In the genomic region with DNA sequence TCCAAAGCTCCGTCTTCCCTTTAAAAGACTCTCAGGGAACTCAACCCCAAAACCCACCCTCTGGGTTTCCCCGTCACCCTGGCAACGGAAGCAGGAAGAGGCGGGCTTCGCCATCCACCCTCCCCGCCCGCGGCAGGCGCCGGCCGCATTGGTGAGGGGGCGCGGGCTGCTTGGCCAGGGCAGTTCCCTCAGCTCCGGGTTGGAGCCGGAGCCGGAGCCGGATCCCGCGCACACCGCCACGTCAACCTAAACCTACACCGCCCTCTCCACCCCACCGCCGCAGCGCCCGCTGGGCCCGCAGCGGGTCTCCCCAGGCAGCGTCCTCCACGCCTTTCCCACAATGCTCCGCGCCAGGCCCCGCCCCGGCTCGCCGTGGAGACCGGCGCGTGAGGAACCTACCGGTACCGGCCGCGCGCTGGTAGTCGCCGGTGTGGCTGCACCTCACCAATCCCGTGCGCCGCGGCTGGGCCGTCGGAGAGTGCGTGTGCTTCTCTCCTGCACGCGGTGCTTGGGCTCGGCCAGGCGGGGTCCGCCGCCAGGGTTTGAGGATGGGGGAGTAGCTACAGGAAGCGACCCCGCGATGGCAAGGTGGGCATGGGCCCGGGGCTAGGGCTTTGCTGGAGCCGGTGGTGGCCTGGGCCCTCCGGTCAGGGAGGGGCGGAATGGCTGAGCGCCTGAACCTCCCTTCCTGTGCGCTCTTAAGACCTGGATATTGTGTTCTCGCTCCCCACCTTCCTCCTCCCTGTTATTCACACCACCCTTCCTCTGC, we compare ENCODE assay signal across 8 cellular contexts. TPM values are rescaled to one million over a fixed set of nuclear protein-coding genes. Genes with fewer than 3 reads are reported as not detected.
DNase-seq lines count a peak whose midpoint lies in the region; TF ChIP-seq lines count a peak whose summit lies in the region.

A gene with protein sequence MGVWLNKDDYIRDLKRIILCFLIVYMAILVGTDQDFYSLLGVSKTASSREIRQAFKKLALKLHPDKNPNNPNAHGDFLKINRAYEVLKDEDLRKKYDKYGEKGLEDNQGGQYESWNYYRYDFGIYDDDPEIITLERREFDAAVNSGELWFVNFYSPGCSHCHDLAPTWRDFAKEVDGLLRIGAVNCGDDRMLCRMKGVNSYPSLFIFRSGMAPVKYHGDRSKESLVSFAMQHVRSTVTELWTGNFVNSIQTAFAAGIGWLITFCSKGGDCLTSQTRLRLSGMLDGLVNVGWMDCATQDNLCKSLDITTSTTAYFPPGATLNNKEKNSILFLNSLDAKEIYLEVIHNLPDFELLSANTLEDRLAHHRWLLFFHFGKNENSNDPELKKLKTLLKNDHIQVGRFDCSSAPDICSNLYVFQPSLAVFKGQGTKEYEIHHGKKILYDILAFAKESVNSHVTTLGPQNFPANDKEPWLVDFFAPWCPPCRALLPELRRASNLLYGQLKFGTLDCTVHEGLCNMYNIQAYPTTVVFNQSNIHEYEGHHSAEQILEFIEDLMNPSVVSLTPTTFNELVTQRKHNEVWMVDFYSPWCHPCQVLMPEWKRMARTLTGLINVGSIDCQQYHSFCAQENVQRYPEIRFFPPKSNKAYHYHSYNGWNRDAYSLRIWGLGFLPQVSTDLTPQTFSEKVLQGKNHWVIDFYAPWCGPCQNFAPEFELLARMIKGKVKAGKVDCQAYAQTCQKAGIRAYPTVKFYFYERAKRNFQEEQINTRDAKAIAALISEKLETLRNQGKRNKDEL (plus strand): TSS at position 362 of the 769 bp plus-strand sequence. CDS start 1,830 bp downstream, outside the sequence.

- H3K79me2 ChIP-seq in GM23248 (ENCODE audit: insufficient read depth) = peaks cover 25% of the 10 kb centered on the region; the same call in 1 of the 2 replicates
- peaks cover 38% of the 10 kb centered on the region for H3K79me2 ChIP-seq in Karpas-422 (ENCODE audit: low read length)

- H3K9ac ChIP-seq in GM23248 (peak within 1 kb of the TSS; percentile 85), Karpas-422 (ENCODE audit: low read length) (peak within 1 kb of the TSS; percentile 98), stomach smooth muscle (ENCODE audit: low read length in 2 of 2) (peak within 1 kb of the TSS; percentile 83 to 87)

- H3K4me1 Mint-ChIP-seq in neural crest cell = no peaks in the 10 kb centered on the region

- DNase-seq in EL (peak; percentile 90), GM23248 (peak; percentile 93), Karpas-422 (peak; percentile 92), RWPE1 (ENCODE audit: low spot score) (peak; percentile 79), fibroblast of villous mesenchyme (ENCODE audit: low read depth) (peak; percentile 92), neural crest cell (ENCODE audit: low read depth, low spot score) (peak; percentile 80)
- peak; percentile 77 for DNase-seq in activated effector memory CD4-positive, alpha-beta T cell treated with Interleukin-2 at 50 U/mL for 16 hours

- WGBS in GM23248 (ENCODE audit: low coverage in 1 of 2, low lambda C conversion rate in 2 of 2, missing lambda C conversion rate in 2 of 2), 2 experiments = 0% methylated on average over 57 to 60 of the region's 69 CpGs

- no peaks in the 10 kb centered on the region for H3K36me3 Mint-ChIP-seq in neural crest cell (ENCODE audit: low read depth)

- H3K27ac ChIP-seq in GM23248 (peak within 1 kb of the TSS; percentile 76), Karpas-422 (ENCODE audit: low read length) (peak within 1 kb of the TSS; percentile 97), RWPE1 (peak within 1 kb of the TSS; percentile 90), stomach smooth muscle (ENCODE audit: low read length) (peak within 1 kb of the TSS; percentile 56)

- H3K4me1 ChIP-seq in GM23248 (ENCODE audit: insufficient read depth) (peaks cover 21% of the 10 kb centered on the region), Karpas-422 (ENCODE audit: low read length) (peaks cover 56% of the 10 kb centered on the region), stomach smooth muscle (ENCODE audit: control insufficient read depth, insufficient read depth, low read length) (peaks cover 4% of the 10 kb centered on the region)

- H3F3A ChIP-seq in GM23248 (ENCODE audit: insufficient read depth) = peaks cover 21% of the 10 kb centered on the region; the same call in 1 of the 2 replicates

- H3K36me3 ChIP-seq in GM23248 (ENCODE audit: low read depth) (peaks cover 10% of the 10 kb centered on the region; the same call in 1 of the 2 replicates), Karpas-422 (ENCODE audit: insufficient read depth, low read length) (peaks cover 18% of the 10 kb centered on the region; the same call in 1 of the 2 replicates), stomach smooth muscle (ENCODE audit: control insufficient read depth in 2 of 2, insufficient read depth in 2 of 2, low read length in 2 of 2) (peaks cover 0 to 4% of the 10 kb centered on the region in 2 donors)

- no peak within 1 kb of the TSS for H3K27ac Mint-ChIP-seq in neural crest cell (ENCODE audit: unreplicated experiment)

- no peak within 1 kb of the TSS for H3K4me3 Mint-ChIP-seq in neural crest cell

- H3K4me2 ChIP-seq in GM23248 (ENCODE audit: unreplicated experiment) = peak within 1 kb of the TSS; percentile 99
- H3K4me2 ChIP-seq in Karpas-422 (ENCODE audit: low read depth, low read length, poor library complexity, severe bottlenecking) = peak within 1 kb of the TSS; percentile 85

- peak within 1 kb of the TSS; percentile 88 for H3K4me3 ChIP-seq in GM23248
- H3K4me3 ChIP-seq in Karpas-422 (ENCODE audit: low read length) = peak within 1 kb of the TSS; percentile 95
- H3K4me3 ChIP-seq in fibroblast of villous mesenchyme (ENCODE audit: low read depth, low read length) = peak within 1 kb of the TSS; percentile 98
- peak within 1 kb of the TSS; percentile 86 to 90 for H3K4me3 ChIP-seq in stomach smooth muscle (ENCODE audit: low read length in 2 of 2)

- H3K9me3 Mint-ChIP-seq in neural crest cell = no peaks in the 10 kb centered on the region

- H3K9me2 ChIP-seq in GM23248 (ENCODE audit: insufficient read depth) = no peaks in the 10 kb centered on the region
- H3K9me2 ChIP-seq in Karpas-422 (replicated peaks; ENCODE audit: insufficient read depth, low read length) = no peaks in the 10 kb centered on the region

- in situ Hi-C loops in GM23248 (cut with MboI) = no loop called here

- no peaks in the 10 kb centered on the region for H3K27me3 Mint-ChIP-seq in neural crest cell (ENCODE audit: low read depth)

- no peak for TF ChIP-seq CTCF in RWPE1 (conservative IDR thresholded peaks at IDR 0.05; ENCODE audit: low read depth)
- no peak for TF ChIP-seq CTCF in fibroblast of villous mesenchyme (IDR thresholded peaks at IDR 0.05; ENCODE audit: insufficient read depth, low read depth, low read length)
- TF ChIP-seq CTCF in neural crest cell (conservative IDR thresholded peaks at IDR 0.05) = peak; percentile 0

- H3K27me3 ChIP-seq in GM23248 (replicated peaks; ENCODE audit: insufficient read depth) (no peaks in the 10 kb centered on the region), Karpas-422 (ENCODE audit: low read length) (no peaks in the 10 kb centered on the region), stomach smooth muscle (ENCODE audit: control insufficient read depth in 1 of 2, insufficient read depth in 2 of 2, low read length in 2 of 2) (no peaks in the 10 kb centered on the region)

- CTCF ChIA-PET in RWPE1 (lab: Yijun Ruan, JAX) = interaction anchor here (0.6 to 1.4 kb wide), 2 partner anchors 49 to 182 kb away, joined by 3 to 4 read pairs; no protein-coding TSS in a partner anchor

- peak within 1 kb of the TSS; percentile 92 for H2AFZ ChIP-seq in GM23248
- peak within 1 kb of the TSS; percentile 79 for H2AFZ ChIP-seq in Karpas-422 (ENCODE audit: low read length)

- POLR2A ChIA-PET in RWPE1 (lab: Yijun Ruan, JAX; ENCODE audit: low non-redundant PET) = no interaction called here

- H4K20me1 ChIP-seq in GM23248 (ENCODE audit: insufficient read depth) (no peaks in the 10 kb centered on the region), Karpas-422 (ENCODE audit: insufficient read depth, low read depth, low read length) (no peaks in the 10 kb centered on the region)

- no peaks in the 10 kb centered on the region for H3K9me3 ChIP-seq in GM23248 (ENCODE audit: low read depth)
- H3K9me3 ChIP-seq in Karpas-422 (ENCODE audit: low read length) = no peaks in the 10 kb centered on the region
- H3K9me3 ChIP-seq in stomach smooth muscle (ENCODE audit: control insufficient read depth in 2 of 2, low read length in 2 of 2) = no peaks in the 10 kb centered on the region

RNA-seq across cellular contexts. Expression of the gene that starts here (rescaled TPM):
- 94.5 and 96.0 TPM in 2 replicates for total RNA-seq in GM23248 (2014; rRNA removed; shearing (Covaris generic))
- 115 and 117 TPM in 2 replicates for polyA plus RNA-seq in GM23248 (2016; fragmentation: Nextera tagmentation; extraction: Ambion mirVana)
- total RNA-seq in Karpas-422 (2014; rRNA removed; shearing (Covaris generic); ENCODE audit: low replicate concordance) = 187 and 199 TPM in 2 replicates
- total RNA-seq in fibroblast of villous mesenchyme = 104 and 116 TPM in 2 replicates
- total RNA-seq in neural crest cell = 103 and 114 TPM in 2 replicates

Comparison
In these comparisons a context has a peak if more than half of its experiments do, and no peak if none do; other contexts are left out.
1. Peak in every context shown above with its lines: DNase-seq, H3K4me3 ChIP-seq and H3K27ac ChIP-seq.